7 cellular contexts compared by ENCODE assay signal in genomic region chr15:97235285-97235985, GRCh38.
DNase-seq lines count a peak whose midpoint lies in the region; ATAC-seq lines count a peak whose summit lies in the region.

No MANE protein-coding gene starts in this region.

- H3K9me3 ChIP-seq in NT2/D1 (ENCODE audit: insufficient read depth, low read length): peaks cover 6% of the 10 kb centered on the region; the same call in 1 of the 2 replicates

- no peaks in the 10 kb centered on the region for H3K36me3 ChIP-seq in NT2/D1 (ENCODE audit: insufficient read depth, insufficient read length, low read length)

- H3K4me1 ChIP-seq in NT2/D1 (ENCODE audit: insufficient read depth, insufficient read length): no peaks in the 10 kb centered on the region

- peak; percentile 52 for ATAC-seq in HG02678 (IDR thresholded peaks at IDR 0.05; ENCODE audit: unreplicated experiment)

- H3K9ac ChIP-seq in NT2/D1 (ENCODE audit: insufficient read length, low read depth): no peak overlapping the region

- H3K27me3 ChIP-seq in NT2/D1 (ENCODE audit: insufficient read depth, insufficient read length): no peaks in the 10 kb centered on the region

- H3K4me3 ChIP-seq in NT2/D1 (ENCODE audit: insufficient read length, low read depth): no peak overlapping the region

- DNase-seq in ELR (ENCODE audit: low read depth) (peak; percentile 57), NT2/D1 (ENCODE audit: low read depth, low spot score) (peak; percentile 42), astrocyte of the hippocampus (ENCODE audit: low read depth, low spot score) (peak; percentile 65), inferior parietal cortex (ENCODE audit: extremely low spot score) (peak; percentile 70)
- DNase-seq in stimulated activated CD4-positive, alpha-beta T cell treated with anti-CD3 and anti-CD28 coated beads, Interleukin-1b, Interleukin-23, amount 100 ng/mL, for 48 hours: peak; percentile 15
- DNase-seq in activated effector memory CD4-positive, alpha-beta T cell treated with anti-CD3 and anti-CD28 coated beads, Interleukin-2, amount 50 U/mL, for 16 hours: no peak
